In the genomic region with DNA sequence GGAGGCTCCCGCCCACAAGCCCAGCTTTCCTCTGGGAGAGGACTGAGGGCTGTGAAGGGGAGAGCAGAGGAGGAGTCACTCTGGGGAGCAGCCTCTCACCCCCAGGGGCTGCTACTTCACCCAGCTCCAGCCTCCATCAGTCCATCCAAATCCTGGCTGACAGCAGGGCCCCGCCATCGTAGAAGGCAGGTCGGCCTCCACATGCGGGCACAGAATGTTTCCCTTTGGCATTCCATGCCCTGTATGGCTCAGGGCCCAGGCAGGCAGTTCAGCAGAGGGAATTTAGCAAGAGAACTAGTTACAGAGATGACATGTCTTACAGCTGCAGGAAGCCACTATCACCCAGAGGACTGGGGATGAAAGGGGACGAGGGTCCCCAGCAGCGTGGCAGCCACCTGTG, we compare ENCODE assay signal across 1 cellular context.
TF ChIP-seq lines count a peak whose summit lies in the region.

No MANE protein-coding gene starts in this region.

TF ChIP-seq in GM23338, 12 proteins besides CTCF, POLR2A, EP300 and RAD21 (continued from another document):
- TF ChIP-seq, protein P1, sequence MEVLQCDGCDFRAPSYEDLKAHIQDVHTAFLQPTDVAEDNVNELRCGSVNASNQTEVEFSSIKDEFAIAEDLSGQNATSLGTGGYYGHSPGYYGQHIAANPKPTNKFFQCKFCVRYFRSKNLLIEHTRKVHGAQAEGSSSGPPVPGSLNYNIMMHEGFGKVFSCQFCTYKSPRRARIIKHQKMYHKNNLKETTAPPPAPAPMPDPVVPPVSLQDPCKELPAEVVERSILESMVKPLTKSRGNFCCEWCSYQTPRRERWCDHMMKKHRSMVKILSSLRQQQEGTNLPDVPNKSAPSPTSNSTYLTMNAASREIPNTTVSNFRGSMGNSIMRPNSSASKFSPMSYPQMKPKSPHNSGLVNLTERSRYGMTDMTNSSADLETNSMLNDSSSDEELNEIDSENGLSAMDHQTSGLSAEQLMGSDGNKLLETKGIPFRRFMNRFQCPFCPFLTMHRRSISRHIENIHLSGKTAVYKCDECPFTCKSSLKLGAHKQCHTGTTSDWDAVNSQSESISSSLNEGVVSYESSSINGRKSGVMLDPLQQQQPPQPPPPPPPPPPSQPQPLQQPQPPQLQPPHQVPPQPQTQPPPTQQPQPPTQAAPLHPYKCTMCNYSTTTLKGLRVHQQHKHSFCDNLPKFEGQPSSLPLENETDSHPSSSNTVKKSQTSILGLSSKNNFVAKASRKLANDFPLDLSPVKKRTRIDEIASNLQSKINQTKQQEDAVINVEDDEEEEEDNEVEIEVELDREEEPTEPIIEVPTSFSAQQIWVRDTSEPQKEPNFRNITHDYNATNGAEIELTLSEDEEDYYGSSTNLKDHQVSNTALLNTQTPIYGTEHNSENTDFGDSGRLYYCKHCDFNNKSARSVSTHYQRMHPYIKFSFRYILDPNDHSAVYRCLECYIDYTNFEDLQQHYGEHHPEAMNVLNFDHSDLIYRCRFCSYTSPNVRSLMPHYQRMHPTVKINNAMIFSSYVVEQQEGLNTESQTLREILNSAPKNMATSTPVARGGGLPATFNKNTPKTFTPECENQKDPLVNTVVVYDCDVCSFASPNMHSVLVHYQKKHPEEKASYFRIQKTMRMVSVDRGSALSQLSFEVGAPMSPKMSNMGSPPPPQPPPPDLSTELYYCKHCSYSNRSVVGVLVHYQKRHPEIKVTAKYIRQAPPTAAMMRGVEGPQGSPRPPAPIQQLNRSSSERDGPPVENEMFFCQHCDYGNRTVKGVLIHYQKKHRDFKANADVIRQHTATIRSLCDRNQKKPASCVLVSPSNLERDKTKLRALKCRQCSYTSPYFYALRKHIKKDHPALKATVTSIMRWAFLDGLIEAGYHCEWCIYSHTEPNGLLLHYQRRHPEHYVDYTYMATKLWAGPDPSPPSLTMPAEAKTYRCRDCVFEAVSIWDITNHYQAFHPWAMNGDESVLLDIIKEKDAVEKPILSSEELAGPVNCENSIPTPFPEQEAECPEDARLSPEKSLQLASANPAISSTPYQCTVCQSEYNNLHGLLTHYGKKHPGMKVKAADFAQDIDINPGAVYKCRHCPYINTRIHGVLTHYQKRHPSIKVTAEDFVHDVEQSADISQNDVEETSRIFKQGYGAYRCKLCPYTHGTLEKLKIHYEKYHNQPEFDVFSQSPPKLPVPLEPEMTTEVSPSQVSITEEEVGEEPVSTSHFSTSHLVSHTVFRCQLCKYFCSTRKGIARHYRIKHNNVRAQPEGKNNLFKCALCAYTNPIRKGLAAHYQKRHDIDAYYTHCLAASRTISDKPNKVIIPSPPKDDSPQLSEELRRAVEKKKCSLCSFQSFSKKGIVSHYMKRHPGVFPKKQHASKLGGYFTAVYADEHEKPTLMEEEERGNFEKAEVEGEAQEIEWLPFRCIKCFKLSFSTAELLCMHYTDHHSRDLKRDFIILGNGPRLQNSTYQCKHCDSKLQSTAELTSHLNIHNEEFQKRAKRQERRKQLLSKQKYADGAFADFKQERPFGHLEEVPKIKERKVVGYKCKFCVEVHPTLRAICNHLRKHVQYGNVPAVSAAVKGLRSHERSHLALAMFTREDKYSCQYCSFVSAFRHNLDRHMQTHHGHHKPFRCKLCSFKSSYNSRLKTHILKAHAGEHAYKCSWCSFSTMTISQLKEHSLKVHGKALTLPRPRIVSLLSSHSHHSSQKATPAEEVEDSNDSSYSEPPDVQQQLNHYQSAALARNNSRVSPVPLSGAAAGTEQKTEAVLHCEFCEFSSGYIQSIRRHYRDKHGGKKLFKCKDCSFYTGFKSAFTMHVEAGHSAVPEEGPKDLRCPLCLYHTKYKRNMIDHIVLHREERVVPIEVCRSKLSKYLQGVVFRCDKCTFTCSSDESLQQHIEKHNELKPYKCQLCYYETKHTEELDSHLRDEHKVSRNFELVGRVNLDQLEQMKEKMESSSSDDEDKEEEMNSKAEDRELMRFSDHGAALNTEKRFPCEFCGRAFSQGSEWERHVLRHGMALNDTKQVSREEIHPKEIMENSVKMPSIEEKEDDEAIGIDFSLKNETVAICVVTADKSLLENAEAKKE (CRISPR knock-in tag; IDR thresholded peaks at IDR 0.05), result no peak
- TF ChIP-seq, protein P2, sequence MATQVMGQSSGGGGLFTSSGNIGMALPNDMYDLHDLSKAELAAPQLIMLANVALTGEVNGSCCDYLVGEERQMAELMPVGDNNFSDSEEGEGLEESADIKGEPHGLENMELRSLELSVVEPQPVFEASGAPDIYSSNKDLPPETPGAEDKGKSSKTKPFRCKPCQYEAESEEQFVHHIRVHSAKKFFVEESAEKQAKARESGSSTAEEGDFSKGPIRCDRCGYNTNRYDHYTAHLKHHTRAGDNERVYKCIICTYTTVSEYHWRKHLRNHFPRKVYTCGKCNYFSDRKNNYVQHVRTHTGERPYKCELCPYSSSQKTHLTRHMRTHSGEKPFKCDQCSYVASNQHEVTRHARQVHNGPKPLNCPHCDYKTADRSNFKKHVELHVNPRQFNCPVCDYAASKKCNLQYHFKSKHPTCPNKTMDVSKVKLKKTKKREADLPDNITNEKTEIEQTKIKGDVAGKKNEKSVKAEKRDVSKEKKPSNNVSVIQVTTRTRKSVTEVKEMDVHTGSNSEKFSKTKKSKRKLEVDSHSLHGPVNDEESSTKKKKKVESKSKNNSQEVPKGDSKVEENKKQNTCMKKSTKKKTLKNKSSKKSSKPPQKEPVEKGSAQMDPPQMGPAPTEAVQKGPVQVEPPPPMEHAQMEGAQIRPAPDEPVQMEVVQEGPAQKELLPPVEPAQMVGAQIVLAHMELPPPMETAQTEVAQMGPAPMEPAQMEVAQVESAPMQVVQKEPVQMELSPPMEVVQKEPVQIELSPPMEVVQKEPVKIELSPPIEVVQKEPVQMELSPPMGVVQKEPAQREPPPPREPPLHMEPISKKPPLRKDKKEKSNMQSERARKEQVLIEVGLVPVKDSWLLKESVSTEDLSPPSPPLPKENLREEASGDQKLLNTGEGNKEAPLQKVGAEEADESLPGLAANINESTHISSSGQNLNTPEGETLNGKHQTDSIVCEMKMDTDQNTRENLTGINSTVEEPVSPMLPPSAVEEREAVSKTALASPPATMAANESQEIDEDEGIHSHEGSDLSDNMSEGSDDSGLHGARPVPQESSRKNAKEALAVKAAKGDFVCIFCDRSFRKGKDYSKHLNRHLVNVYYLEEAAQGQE (IDR thresholded peaks at IDR 0.05; ENCODE audit: unreplicated experiment), result no peak
- TF ChIP-seq EZH2phosphoT487 (IDR thresholded peaks at IDR 0.05; ENCODE audit: unreplicated experiment), result no peak
